Comparison of ENCODE assay signal across 15 cellular contexts in the genomic region with DNA sequence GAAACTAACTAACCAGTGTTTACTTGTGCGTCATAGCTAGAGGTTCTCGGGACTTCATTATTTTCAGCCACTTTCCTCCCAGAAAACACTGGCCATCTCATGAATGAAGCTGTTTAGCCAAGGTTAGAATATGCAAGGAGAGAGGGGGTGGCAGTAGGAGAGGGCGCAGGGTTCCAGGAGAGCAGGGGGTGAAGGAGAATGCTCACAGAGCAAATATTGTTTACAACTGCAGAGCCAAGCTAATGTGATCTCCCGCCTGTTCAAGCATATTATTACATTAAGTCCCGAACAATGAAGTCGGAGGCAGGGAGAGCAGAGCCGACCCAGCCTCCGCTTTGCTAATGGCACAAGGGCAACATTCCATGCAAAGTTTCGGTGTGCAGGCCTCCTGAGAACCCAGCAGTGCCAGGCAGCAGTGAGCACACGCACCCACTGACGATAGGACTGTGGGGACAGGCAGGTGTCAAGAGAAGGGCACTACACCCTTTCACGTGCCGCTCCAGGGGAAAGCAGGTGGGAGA.
DNase-seq lines count a peak whose midpoint lies in the region; TF ChIP-seq lines count a peak whose summit lies in the region.
"Had no signal": no experiment of that assay in that cellular context is flagged by ENCODE, and none has a peak within 500 bp of the region (broad histone marks: within the 10 kb centered on the region; RNA-seq: fewer than 3 reads in every experiment).

No MANE protein-coding gene starts in this region.

- H3K27ac Mint-ChIP-seq in nephron progenitor cell, result peak overlapping the region; percentile 90

- H3K27me3 Mint-ChIP-seq in nephron progenitor cell (ENCODE audit: low read depth, poor library complexity), result no peaks in the 10 kb centered on the region

- peak overlapping the region; percentile 57 for H3K27ac ChIP-seq in cingulate gyrus (ENCODE audit: low read depth, low read length)
- H3K27ac ChIP-seq in temporal lobe (ENCODE audit: low read depth, low read length), result peak overlapping the region; percentile 30
- H3K27ac ChIP-seq: A549, upper lobe of right lung had no signal

- no peaks in the 10 kb centered on the region for H3K36me3 Mint-ChIP-seq in nephron progenitor cell (ENCODE audit: low read depth)

- peak; percentile 44 for DNase-seq in NCI-H2171 treated with DMSO at 0.1 percent for 48 hours (lab: John Stamatoyannopoulos, UW)
- no peak for DNase-seq in NCI-H2171 (lab: John Stamatoyannopoulos, UW)
- DNase-seq in nephron progenitor cell, result no peak
- no peak for DNase-seq in NCI-H446 (lab: John Stamatoyannopoulos, UW)
- DNase-seq in SIG-M5 treated with dmso at 0.1 percent for 504 hours (lab: John Stamatoyannopoulos, UW; ENCODE audit: unreplicated experiment), result no peak
- DNase-seq in OCI-M2 (lab: John Stamatoyannopoulos, UW; ENCODE audit: unreplicated experiment), result no peak
- DNase-seq: activated naive CD4-positive, alpha-beta T cell treated with Interleukin-2 at 50 U/mL for 16 hours; Calu3; NCI-H1048; NCI-H510A treated with DMSO at 0.1 percent for 48 hours; SHP77; upper lobe of right lung had no signal

- TF ChIP-seq CTCF in nephron progenitor cell (IDR thresholded peaks at IDR 0.05), result no peak

- no peaks in the 10 kb centered on the region for H3K9me3 Mint-ChIP-seq in nephron progenitor cell

- no peak overlapping the region for H3K4me3 Mint-ChIP-seq in nephron progenitor cell

- H3K4me1 Mint-ChIP-seq in nephron progenitor cell, result peaks cover 62% of the 10 kb centered on the region
